ENCODE assay signal across 19 cellular contexts in the genomic region with DNA sequence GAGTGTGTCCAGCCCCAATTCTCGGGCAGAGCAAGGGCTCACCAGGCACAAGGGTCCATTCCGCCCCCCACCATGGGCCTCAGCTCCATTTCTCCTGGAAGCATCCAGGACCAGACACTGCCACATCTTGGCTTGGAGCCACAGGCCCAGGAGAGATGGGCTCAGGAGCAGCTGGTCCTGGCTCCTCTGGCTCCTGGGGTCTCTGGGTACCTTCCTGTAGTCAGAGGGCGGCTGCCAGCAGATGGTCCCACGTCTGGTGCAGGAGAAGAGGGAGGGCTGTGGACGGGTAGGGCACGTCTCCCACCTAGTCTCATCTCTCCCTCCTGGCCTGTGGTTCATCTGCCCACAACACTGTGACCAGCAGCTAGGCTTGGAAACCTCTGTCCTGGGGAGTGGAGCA. TPM values are rescaled to one million over a fixed set of nuclear protein-coding genes. Genes with fewer than 3 reads are reported as not detected.
DNase-seq lines count a peak whose midpoint lies in the region; ATAC-seq and TF ChIP-seq lines count a peak whose summit lies in the region.
"Had no signal": no experiment of that assay in that cellular context is flagged by ENCODE, and none has a peak within 500 bp of the region (broad histone marks: within the 10 kb centered on the region; RNA-seq: fewer than 3 reads in every experiment).

No MANE protein-coding gene starts in this region.

- no peak for ATAC-seq in GM18498 (IDR thresholded peaks at IDR 0.05; ENCODE audit: unreplicated experiment)
- ATAC-seq in HG03378 (IDR thresholded peaks at IDR 0.05; ENCODE audit: unreplicated experiment): no peak
- no peak for ATAC-seq in aorta (ENCODE audit: low FRiP score)
- ATAC-seq: HCT116 had no signal

- DNase-seq in BE2C: peak; percentile 68
- peak; percentile 91 for DNase-seq in DMS 273 (lab: John Stamatoyannopoulos, UW; ENCODE audit: unreplicated experiment)
- DNase-seq in NCI-H1694 treated with DMSO at 0.1 percent for 48 hours (lab: John Stamatoyannopoulos, UW): peak; percentile 88
- DNase-seq in NCI-H524 treated with DMSO at 0.1 percent for 48 hours (lab: John Stamatoyannopoulos, UW): peak; percentile 91
- DNase-seq in spleen: no peak
- DNase-seq in aorta: no peak
- DNase-seq: CD4-positive, alpha-beta T cell; DMS79; GF-D8; GOT3; H7; HFFc6; KBM-7 had no signal

- TF ChIP-seq CTCF in BE2C (IDR thresholded peaks at IDR 0.05; ENCODE audit: low read depth, low read length) (no peak), spleen (IDR thresholded peaks at IDR 0.05 in 8 of 11, conservative IDR thresholded peaks at IDR 0.05 in 3 of 11) (no peak)

- no peaks in the 10 kb centered on the region for H3K36me3 ChIP-seq in BE2C
- H3K36me3 ChIP-seq in spleen: no peaks in the 10 kb centered on the region
- H3K36me3 ChIP-seq in aorta (ENCODE audit: control insufficient read depth in 1 of 2, insufficient read depth in 2 of 2, low read length in 1 of 2): no peaks in the 10 kb centered on the region

- intact Hi-C loops in spleen (cut with DNase I; ENCODE audit: low total_unique reads) (no loop called here), aorta (cut with DNase I) (no loop called here)

- no peak overlapping the region for H3K27ac ChIP-seq in spleen
- H3K27ac ChIP-seq in aorta (ENCODE audit: low read depth in 1 of 2, low read length in 2 of 2): no peak overlapping the region
- H3K27ac ChIP-seq: C4-2B had no signal

- WGBS in spleen, 5 donors: 62 to 85% (median 80%) methylated on average over 2 to 6 of the region's 6 CpGs
- 67 to 77% methylated on average over 6 of the region's 6 CpGs for WGBS in aorta, 2 donors

- peaks cover 41% of the 10 kb centered on the region for H3K4me1 ChIP-seq in BE2C
- peaks cover 0 to 6% (median 0%) of the 10 kb centered on the region in 6 donors for H3K4me1 ChIP-seq in spleen
- H3K4me1 ChIP-seq in aorta (ENCODE audit: control insufficient read depth in 1 of 2, insufficient read depth in 2 of 2, low read length in 2 of 2): no peaks in the 10 kb centered on the region

- no peak for TF ChIP-seq POLR2A in spleen (IDR thresholded peaks at IDR 0.05)

- H3K9me3 ChIP-seq in BE2C (no peaks in the 10 kb centered on the region), spleen (no peaks in the 10 kb centered on the region), aorta (ENCODE audit: control insufficient read depth, low read length) (no peaks in the 10 kb centered on the region)

- H3K27me3 ChIP-seq in BE2C: no peaks in the 10 kb centered on the region
- H3K27me3 ChIP-seq in spleen (replicated peaks in 1 of 7): peaks cover 0 to 50% (median 5%) of the 10 kb centered on the region in 7 donors
- no peaks in the 10 kb centered on the region for H3K27me3 ChIP-seq in aorta (ENCODE audit: control insufficient read depth in 1 of 2, insufficient read depth in 2 of 2, low read length in 1 of 2)

- H3K4me3 ChIP-seq in BE2C (ENCODE audit: low read depth, low read length): no peak overlapping the region; the same call in 1 of the 2 replicates
- H3K4me3 ChIP-seq in spleen: no peak overlapping the region
- no peak overlapping the region for H3K4me3 ChIP-seq in aorta (ENCODE audit: low read length in 2 of 2)

RNA-seq across cellular contexts. Expression of gene ATP2B3, which starts 8.0 kb away (rescaled TPM):
- polyA plus RNA-seq in BE2C (2012; ENCODE audit: insufficient read depth, insufficient read length, low read depth): 13.1 TPM
- total RNA-seq in spleen: under 1 TPM in 2 of 7 donors, not detected in 5; 0.07 to 0.13 TPM
- not detected for polyA plus RNA-seq in spleen
- under 1 TPM; 0.19 to 0.27 TPM for total RNA-seq in aorta
- polyA plus RNA-seq in aorta: under 1 TPM in 1 of 2 donors, not detected in 1; 0.20 TPM
- total RNA-seq: A172; CD4-positive, alpha-beta T cell; H7; HFFc6 had no signal
- polyA plus RNA-seq: IgD-negative memory B cell had no signal

RNA-seq across cellular contexts. Expression of gene BGN, which starts 30.7 kb away (rescaled TPM):
- 54.0 TPM for polyA plus RNA-seq in BE2C (2012; ENCODE audit: insufficient read depth, insufficient read length, low read depth)
- total RNA-seq in spleen (100 to 1,000 TPM; 180 to 370 (median 268) TPM), aorta (1,000 to 10,000 TPM; 1,297 to 2,306 TPM)
- polyA plus RNA-seq in spleen (100 to 1,000 TPM in 1 of 3 donors, 10 to 100 TPM in 2; 37.1 to 109 (median 40.1) TPM), aorta (1,000 to 10,000 TPM; 1,177 to 3,171 TPM)
- total RNA-seq: A172; CD4-positive, alpha-beta T cell had no signal
- polyA plus RNA-seq: IgD-negative memory B cell had no signal

RNA-seq across cellular contexts. Expression of gene HAUS7, which starts 55.1 kb away (rescaled TPM):
- 81.5 TPM for polyA plus RNA-seq in BE2C (2012; ENCODE audit: insufficient read depth, insufficient read length, low read depth)
- 10 to 100 TPM; 23.6 to 36.2 (median 33.2) TPM for total RNA-seq in spleen
- polyA plus RNA-seq in spleen: 10 to 100 TPM; 36.6 to 83.7 (median 79.8) TPM
- 10 to 100 TPM; 34.6 to 76.0 TPM for total RNA-seq in aorta
- polyA plus RNA-seq in aorta: 100 to 1,000 TPM in 1 of 2 donors, 10 to 100 TPM in 1; 33.1 to 686 TPM

Comparison
In these comparisons a context has a peak if more than half of its experiments do, and no peak if none do; other contexts are left out.
1. DNase-seq: peak in BE2C (single experiment), DMS 273 (single experiment), NCI-H1694 treated with DMSO at 0.1 percent for 48 hours (single experiment) and NCI-H524 treated with DMSO at 0.1 percent for 48 hours (single experiment); none in spleen (single experiment) and aorta (0 of 2).